ENCODE assay signal across 20 cellular contexts in the genomic region with DNA sequence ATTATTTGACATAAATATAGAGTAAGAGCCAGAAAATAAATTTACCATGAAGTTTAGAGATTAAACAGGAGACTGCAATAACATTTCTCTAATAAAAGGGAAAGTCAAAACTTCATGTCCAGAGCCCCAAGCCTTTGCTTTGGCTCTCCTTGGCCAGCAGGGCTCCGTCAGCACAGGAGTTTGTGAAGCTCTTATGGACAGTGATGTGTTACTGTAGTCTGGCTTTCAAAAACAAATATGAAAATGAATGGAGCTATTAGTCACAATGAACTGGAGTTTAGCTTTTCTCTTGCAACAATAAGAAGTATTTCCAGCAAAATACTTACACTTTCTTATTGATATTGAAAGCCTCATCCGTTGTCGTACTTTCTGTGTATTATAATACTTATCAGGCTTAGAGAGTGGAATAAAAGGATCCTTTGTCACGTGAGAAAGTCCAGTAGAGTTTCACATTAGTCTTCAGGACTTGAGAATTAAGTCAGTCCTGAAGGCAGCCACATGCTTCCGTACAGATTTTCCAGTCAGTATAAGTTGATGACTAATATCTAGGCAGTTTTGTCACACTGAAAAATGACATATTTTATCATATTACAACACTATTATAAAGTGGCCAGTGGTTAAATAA.
DNase-seq lines count a peak whose midpoint lies in the region; ATAC-seq and TF ChIP-seq lines count a peak whose summit lies in the region.
"Had no signal": no experiment of that assay in that cellular context is flagged by ENCODE, and none has a peak within 500 bp of the region (broad histone marks: within the 10 kb centered on the region; RNA-seq: fewer than 3 reads in every experiment).

No MANE protein-coding gene starts in this region.

- H2AK5ac ChIP-seq in mesenchymal stem cell (ENCODE audit: low read length, severe bottlenecking) = no peak overlapping the region

- no peak for ATAC-seq in HG02678 (IDR thresholded peaks at IDR 0.05; ENCODE audit: unreplicated experiment)
- ATAC-seq: left lobe of liver had no signal

- no peak overlapping the region for H3K4me2 ChIP-seq in mesenchymal stem cell (ENCODE audit: low read length, poor library complexity, severe bottlenecking)

- no peak overlapping the region for H2AFZ ChIP-seq in mesenchymal stem cell (ENCODE audit: low read depth, low read length)

- no peaks in the 10 kb centered on the region for H3K36me3 ChIP-seq in mesenchymal stem cell (ENCODE audit: control insufficient read depth in 1 of 2, insufficient read depth in 2 of 2, low read depth in 1 of 2, low read length in 2 of 2)
- H3K36me3 ChIP-seq: vagina had no signal

- H2BK120ac ChIP-seq in mesenchymal stem cell (ENCODE audit: low read depth, low read length) = no peak overlapping the region

- H3K14ac ChIP-seq in mesenchymal stem cell (ENCODE audit: low read length in 2 of 2) = no peak overlapping the region

- H3K18ac ChIP-seq in mesenchymal stem cell (ENCODE audit: low read depth in 1 of 2, low read length in 2 of 2) = no peak overlapping the region

- H3K9me3 ChIP-seq in mesenchymal stem cell (ENCODE audit: control insufficient read depth, low read length) = peaks cover 8% of the 10 kb centered on the region
- H3K9me3 ChIP-seq: vagina had no signal

- no peak overlapping the region for H4K8ac ChIP-seq in mesenchymal stem cell (ENCODE audit: low read length)

- H2BK5ac ChIP-seq in mesenchymal stem cell (ENCODE audit: low read depth, low read length, poor library complexity, severe bottlenecking) = no peak overlapping the region

- no peaks in the 10 kb centered on the region for H3K4me1 ChIP-seq in mesenchymal stem cell (ENCODE audit: control insufficient read depth, insufficient read depth, low read depth, low read length)

- peak overlapping the region; percentile 73 for H3K9ac ChIP-seq in mesenchymal stem cell (ENCODE audit: low read length)

- no peak overlapping the region for H2BK15ac ChIP-seq in mesenchymal stem cell (ENCODE audit: low read depth, poor library complexity, severe bottlenecking)

- H4K91ac ChIP-seq in mesenchymal stem cell (ENCODE audit: low read length) = no peak overlapping the region

- peak; percentile 29 for DNase-seq in AG08395 (ENCODE audit: low spot score)
- peak; percentile 11 for DNase-seq in NCI-H1048 (lab: John Stamatoyannopoulos, UW)
- DNase-seq in cardiac fibroblast (ENCODE audit: low read depth in 2 of 2) = peak; percentile 13 to 57
- DNase-seq in mesenchymal stem cell = no peak
- no peak for DNase-seq in activated CD8-positive, alpha-beta memory T cell treated with anti-CD3 and anti-CD28 coated beads, Interleukin-2, amount 50 U/mL, for 4 hours
- DNase-seq in NCI-H2107 (lab: John Stamatoyannopoulos, UW) = no peak
- no peak for DNase-seq in activated T-cell treated with anti-CD3 and anti-CD28 coated beads, Interleukin-2, amount 50 U/mL, for 48 hours
- DNase-seq: activated CD4-positive, alpha-beta T cell treated with anti-CD3 and anti-CD28 coated beads for 48 hours; activated naive CD8-positive, alpha-beta T cell treated with anti-CD3 and anti-CD28 coated beads for 36 hours; activated T-cell treated with anti-CD3 and anti-CD28 coated beads for 4 hours; AML-193; cerebellar nuclear complex; GF-D8; NCI-H2171 treated with DMSO at 0.1 percent for 48 hours; SHP77; stimulated activated naive CD4-positive, alpha-beta T cell; T1000 had no signal

- no peak overlapping the region for H3K4ac ChIP-seq in mesenchymal stem cell (ENCODE audit: low read depth in 1 of 2, low read length in 2 of 2)

- no peak overlapping the region for H3K4me3 ChIP-seq in cardiac fibroblast (replicated peaks in 1 of 2; ENCODE audit: low read depth in 2 of 2, low read length in 2 of 2)
- H3K4me3 ChIP-seq in mesenchymal stem cell (ENCODE audit: insufficient read depth in 1 of 2, low read depth in 1 of 2, low read length in 2 of 2) = peak overlapping the region in 1 of 2 experiments; percentile 55
- H3K4me3 ChIP-seq: vagina had no signal

- no peaks in the 10 kb centered on the region for H3K79me1 ChIP-seq in mesenchymal stem cell (replicated peaks; ENCODE audit: low read length, poor library complexity, severe bottlenecking)

- H3K27ac ChIP-seq in mesenchymal stem cell (ENCODE audit: low read length, poor library complexity, severe bottlenecking) = no peak overlapping the region
- H3K27ac ChIP-seq: vagina had no signal

- no peak overlapping the region for H3K23ac ChIP-seq in mesenchymal stem cell (ENCODE audit: low read length in 2 of 2)

- H2BK12ac ChIP-seq in mesenchymal stem cell (ENCODE audit: low read length in 2 of 2) = no peak overlapping the region

- 87% methylated on average over 4 of the region's 5 CpGs for WGBS in mesenchymal stem cell

- no peaks in the 10 kb centered on the region for H3K27me3 ChIP-seq in mesenchymal stem cell (ENCODE audit: control insufficient read depth in 1 of 2, insufficient read depth in 1 of 2, low read length in 2 of 2)
- H3K27me3 ChIP-seq: vagina had no signal

- TF ChIP-seq CTCF in cardiac fibroblast (IDR thresholded peaks at IDR 0.05; ENCODE audit: low read depth, low read length) = no peak

Comparison
In these comparisons a context has a peak if more than half of its experiments do, and no peak if none do; other contexts are left out.
1. DNase-seq: peak in AG08395 (single experiment), NCI-H1048 (single experiment) and cardiac fibroblast (2 of 2); none in mesenchymal stem cell (single experiment), activated CD8-positive, alpha-beta memory T cell treated with anti-CD3 and anti-CD28 coated beads, Interleukin-2, amount 50 U/mL, for 4 hours (single experiment), NCI-H2107 (single experiment) and activated T-cell treated with anti-CD3 and anti-CD28 coated beads, Interleukin-2, amount 50 U/mL, for 48 hours (0 of 2).